In the genomic region with DNA sequence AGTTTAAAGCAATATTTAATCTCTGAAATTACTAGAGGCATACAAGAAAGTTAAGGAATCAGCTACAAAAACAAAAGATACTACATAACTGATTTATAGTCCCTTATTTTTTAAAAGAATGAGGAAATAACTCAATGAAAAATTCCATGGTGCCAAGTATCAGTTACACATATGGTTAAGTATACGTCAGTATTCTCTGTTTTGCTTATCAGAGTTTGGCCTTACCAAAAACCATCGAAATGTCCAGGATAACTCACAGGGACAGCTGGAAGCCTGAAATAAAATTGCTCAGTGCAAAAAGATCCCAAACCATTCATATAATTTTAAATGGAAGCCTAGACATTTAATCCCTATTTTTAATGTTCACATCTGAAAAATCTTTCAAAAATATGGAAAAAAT, we compare ENCODE assay signal across 9 cellular contexts. TPM values are rescaled to one million over a fixed set of nuclear protein-coding genes. Genes with fewer than 3 reads are reported as not detected.
A peak's percentile ranks its signal among the peaks of the same experiment; 100 is the strongest.
DNase-seq lines count a peak whose midpoint lies in the region; ATAC-seq and TF ChIP-seq lines count a peak whose summit lies in the region.
"Had no signal": no experiment of that assay in that cellular context is flagged by ENCODE, and none has a peak within 500 bp of the region (broad histone marks: within the 10 kb centered on the region; RNA-seq: fewer than 3 reads in every experiment).

No MANE protein-coding gene starts in this region.

- H3K4me3 ChIP-seq in adrenal gland (no peak overlapping the region), right cardiac atrium (ENCODE audit: low read length) (peak overlapping the region; percentile 30), thoracic aorta (peak overlapping the region; percentile 99)

- H3K9me3 Mint-ChIP-seq in HFFc6, result no peaks in the 10 kb centered on the region
- H3K9me3 Mint-ChIP-seq in activated T-cell treated with anti-CD3 and anti-CD28 coated beads, Interleukin-2, amount 50 U/mL, for 4 hours, result no peaks in the 10 kb centered on the region

- H3K36me3 ChIP-seq in adrenal gland (replicated peaks in 1 of 2), result peaks cover 0 to 9% of the 10 kb centered on the region in 2 donors
- peaks cover 4% of the 10 kb centered on the region for H3K36me3 ChIP-seq in thoracic aorta

- DNase-seq in HFFc6 (peak; percentile 20), adrenal gland (no peak), right cardiac atrium (no peak), thoracic aorta (ENCODE audit: low spot score) (no peak), germinal center (ENCODE audit: low spot score) (no peak), kidney tubule cell (ENCODE audit: low spot score) (no peak)
- no peak for DNase-seq in activated T-cell treated with anti-CD3 and anti-CD28 coated beads, Interleukin-2, amount 50 U/mL, for 4 hours
- DNase-seq: activated CD4-positive, CD25-positive, alpha-beta regulatory T cell treated with anti-CD3 and anti-CD28 coated beads, Interleukin-2, amount 50 U/mL, for 72 hours; activated effector memory CD4-positive, alpha-beta T cell treated with Interleukin-2 at 50 U/mL for 16 hours had no signal

- ATAC-seq in right cardiac atrium (no peak), thoracic aorta (ENCODE audit: insufficient number of reproducible peaks, low FRiP score, low read depth) (no peak)
- ATAC-seq in activated T-cell treated with anti-CD3 and anti-CD28 coated beads, Interleukin-2, amount 50 U/mL, for 4 hours, result no peak

- H3K9me3 ChIP-seq in adrenal gland (replicated peaks in 1 of 3), result no peaks in the 10 kb centered on the region
- no peaks in the 10 kb centered on the region for H3K9me3 ChIP-seq in right cardiac atrium (ENCODE audit: control insufficient read depth, low read length)
- no peaks in the 10 kb centered on the region for H3K9me3 ChIP-seq in thoracic aorta

- H3K36me3 Mint-ChIP-seq in HFFc6 (ENCODE audit: low read depth), result peaks cover 26% of the 10 kb centered on the region
- peaks cover 8% of the 10 kb centered on the region for H3K36me3 Mint-ChIP-seq in activated T-cell treated with anti-CD3 and anti-CD28 coated beads, Interleukin-2, amount 50 U/mL, for 4 hours (ENCODE audit: insufficient read depth)

- no peaks in the 10 kb centered on the region for H3K27me3 Mint-ChIP-seq in HFFc6 (ENCODE audit: insufficient read depth)
- no peaks in the 10 kb centered on the region for H3K27me3 Mint-ChIP-seq in activated T-cell treated with anti-CD3 and anti-CD28 coated beads, Interleukin-2, amount 50 U/mL, for 4 hours (ENCODE audit: low read depth)

- H3K4me1 ChIP-seq in adrenal gland (replicated peaks in 1 of 2), result peaks cover 42 to 50% of the 10 kb centered on the region in 2 donors
- no peaks in the 10 kb centered on the region for H3K4me1 ChIP-seq in right cardiac atrium (ENCODE audit: control insufficient read depth, insufficient read depth, low read length)
- H3K4me1 ChIP-seq in thoracic aorta (ENCODE audit: control insufficient read depth in 1 of 2, low read depth in 2 of 2), result peaks cover 30 to 52% of the 10 kb centered on the region in 2 donors

- peaks cover 58% of the 10 kb centered on the region for H3K4me1 Mint-ChIP-seq in HFFc6 (ENCODE audit: low read depth)
- H3K4me1 Mint-ChIP-seq in activated T-cell treated with anti-CD3 and anti-CD28 coated beads, Interleukin-2, amount 50 U/mL, for 4 hours (ENCODE audit: low read depth), result peaks cover 22% of the 10 kb centered on the region

- no peak for TF ChIP-seq CTCF in HFFc6 (IDR thresholded peaks at IDR 0.05)
- TF ChIP-seq CTCF in adrenal gland (IDR thresholded peaks at IDR 0.05), result no peak
- TF ChIP-seq CTCF in thoracic aorta (IDR thresholded peaks at IDR 0.05), result no peak

- H3K4me3 Mint-ChIP-seq in HFFc6, result peak overlapping the region; percentile 91
- H3K4me3 Mint-ChIP-seq in activated T-cell treated with anti-CD3 and anti-CD28 coated beads, Interleukin-2, amount 50 U/mL, for 4 hours, result no peak overlapping the region

- 37 to 44% (median 41%) methylated on average over 2 of the region's 2 CpGs for WGBS in adrenal gland, 4 donors
- WGBS in right cardiac atrium, result 28% methylated on average over 2 of the region's 2 CpGs

- intact Hi-C loops in adrenal gland (cut with DNase I) (no loop called here), right cardiac atrium (cut with DNase I) (no loop called here)

- peak overlapping the region in 3 of 5 donors; percentile 10 to 98 (median 13) for H3K27ac ChIP-seq in adrenal gland
- H3K27ac ChIP-seq in right cardiac atrium (ENCODE audit: low read length), result no peak overlapping the region
- peak overlapping the region; percentile 21 to 98 for H3K27ac ChIP-seq in thoracic aorta

- peak overlapping the region; percentile 70 for H3K27ac Mint-ChIP-seq in HFFc6

- TF ChIP-seq POLR2A in adrenal gland (IDR thresholded peaks at IDR 0.05), result no peak

- H3K27me3 ChIP-seq in adrenal gland (no peaks in the 10 kb centered on the region), right cardiac atrium (ENCODE audit: control insufficient read depth, insufficient read depth) (no peaks in the 10 kb centered on the region), thoracic aorta (replicated peaks; ENCODE audit: insufficient read depth) (no peaks in the 10 kb centered on the region)

RNA-seq across cellular contexts. Expression of gene CFL2, which starts 3.6 kb away (rescaled TPM):
- 100 to 1,000 TPM; 223 to 307 (median 268) TPM for total RNA-seq in HFFc6 (2021; fragmentation: NEBNext Ultra II Directional; extraction: Animal tissue kit (Norgen Biotek cat#: 25700))
- 100 to 1,000 TPM in 7 of 8 donors, 10 to 100 TPM in 1; 98.4 to 219 (median 134) TPM for total RNA-seq in adrenal gland
- polyA plus RNA-seq in adrenal gland, result 100 to 1,000 TPM in 1 of 3 donors, 10 to 100 TPM in 2; 42.8 to 228 (median 63.6) TPM
- total RNA-seq in right cardiac atrium, result 100 to 1,000 TPM; 313 to 329 (median 320) TPM
- 326 TPM for polyA plus RNA-seq in right cardiac atrium
- total RNA-seq in thoracic aorta, result 100 to 1,000 TPM in 1 of 2 donors, 10 to 100 TPM in 1; 94.6 to 127 TPM
- 10 to 100 TPM in 1 of 3 donors, 1 to 10 TPM in 2; 5.8 to 11.0 (median 6.9) TPM for total RNA-seq in activated T-cell treated with anti-CD3 and anti-CD28 coated beads, Interleukin-2, amount 50 U/mL, for 4 hours

Comparison
In these comparisons a context has a peak if more than half of its experiments do, and no peak if none do; other contexts are left out.
1. H3K4me3 ChIP-seq: peak in right cardiac atrium (single experiment) and thoracic aorta (single experiment); none in adrenal gland (0 of 4).
2. RNA of gene CFL2, which starts 3.6 kb away (total RNA-seq): 313 to 329 TPM in right cardiac atrium, 223 to 307 TPM in HFFc6, 98.4 to 219 TPM in adrenal gland and 94.6 to 127 TPM in thoracic aorta; 5.8 to 11.0 TPM in activated T-cell treated with anti-CD3 and anti-CD28 coated beads, Interleukin-2, amount 50 U/mL, for 4 hours; every median in the first group is over 4 times any median in the second.